13 cellular contexts compared by ENCODE assay signal in the genomic region with DNA sequence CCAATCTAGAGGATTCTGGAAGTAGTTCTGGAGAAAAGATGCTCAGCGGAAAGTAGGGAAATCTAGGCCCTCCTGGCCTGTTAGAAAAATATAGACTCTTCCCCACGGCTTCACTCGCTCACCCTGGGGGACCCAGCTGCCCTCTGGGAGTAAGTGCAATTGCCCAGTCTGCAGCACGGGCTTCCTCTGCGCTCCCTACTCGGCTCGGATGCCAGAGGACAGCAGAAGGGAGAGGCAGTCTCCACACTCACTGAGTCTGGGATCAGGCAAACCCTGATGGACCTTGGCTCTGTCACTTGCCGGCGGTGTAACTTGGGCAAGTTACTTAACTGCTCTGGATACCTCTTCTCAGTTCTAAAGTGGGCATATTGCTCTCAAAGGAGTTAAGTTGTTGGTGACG. TPM values are rescaled to one million over a fixed set of nuclear protein-coding genes. Genes with fewer than 3 reads are reported as not detected.
DNase-seq lines count a peak whose midpoint lies in the region; ATAC-seq and TF ChIP-seq lines count a peak whose summit lies in the region.
"Had no signal": no experiment of that assay in that cellular context is flagged by ENCODE, and none has a peak within 500 bp of the region (broad histone marks: within the 10 kb centered on the region; RNA-seq: fewer than 3 reads in every experiment).

No MANE protein-coding gene starts in this region.

- peak overlapping the region in 1 of 8 donors; percentile 72 for H3K27ac Mint-ChIP-seq in CD8-positive, alpha-beta memory T cell
- H3K27ac Mint-ChIP-seq: activated naive CD4-positive, alpha-beta T cell treated with anti-CD3 and anti-CD28 coated beads, Interleukin-2, amount 50 U/mL, for 24 hours had no signal

- peaks cover 11% of the 10 kb centered on the region for H3K27me3 ChIP-seq in CD8-positive, alpha-beta memory T cell (ENCODE audit: insufficient read depth, low read length, poor library complexity, severe bottlenecking)
- H3K27me3 ChIP-seq in OCI-LY3 (ENCODE audit: low read depth, low read length) (peaks cover 5% of the 10 kb centered on the region; the same call in 1 of the 2 replicates), right cardiac atrium (ENCODE audit: control insufficient read depth, insufficient read depth) (no peaks in the 10 kb centered on the region), osteoblast (ENCODE audit: insufficient read depth, low read length) (peaks cover 28% of the 10 kb centered on the region)

- no peaks in the 10 kb centered on the region for H3K9me3 ChIP-seq in CD8-positive, alpha-beta memory T cell (ENCODE audit: low read length)
- H3K9me3 ChIP-seq in OCI-LY3 (ENCODE audit: insufficient read depth, low read length) (no peaks in the 10 kb centered on the region), right cardiac atrium (ENCODE audit: control insufficient read depth, low read length) (no peaks in the 10 kb centered on the region), osteoblast (ENCODE audit: low read depth, low read length) (no peaks in the 10 kb centered on the region)
- H3K9me3 ChIP-seq: Caco-2 had no signal

- H3K36me3 ChIP-seq in CD8-positive, alpha-beta memory T cell (ENCODE audit: insufficient read depth, low read length) = no peaks in the 10 kb centered on the region
- H3K36me3 ChIP-seq in OCI-LY3 (replicated peaks; ENCODE audit: low read depth, low read length) = peaks cover 12% of the 10 kb centered on the region
- no peaks in the 10 kb centered on the region for H3K36me3 ChIP-seq in osteoblast (ENCODE audit: insufficient read depth, low read length)

- CTCF ChIA-PET in CD8-positive, alpha-beta memory T cell (lab: Charles Lee) = no interaction called here

- no peak overlapping the region for H2AFZ ChIP-seq in OCI-LY3 (ENCODE audit: low read depth, low read length)
- no peak overlapping the region for H2AFZ ChIP-seq in osteoblast (ENCODE audit: low read length)

- no peaks in the 10 kb centered on the region for H3K36me3 Mint-ChIP-seq in CD8-positive, alpha-beta memory T cell
- H3K36me3 Mint-ChIP-seq: activated naive CD4-positive, alpha-beta T cell treated with anti-CD3 and anti-CD28 coated beads, Interleukin-2, amount 50 U/mL, for 24 hours had no signal

- intact Hi-C loops in right cardiac atrium (cut with DNase I) = no loop called here

- 27% methylated on average over 10 of the region's 10 CpGs for WGBS in right cardiac atrium

- H4K20me1 ChIP-seq in OCI-LY3 (ENCODE audit: insufficient read depth, low read length) (no peaks in the 10 kb centered on the region), osteoblast (ENCODE audit: insufficient read depth, low read length) (no peaks in the 10 kb centered on the region)

- H3K4me3 Mint-ChIP-seq in CD8-positive, alpha-beta memory T cell = peak overlapping the region; percentile 68 to 92 (median 77)
- H3K4me3 Mint-ChIP-seq: activated naive CD4-positive, alpha-beta T cell treated with anti-CD3 and anti-CD28 coated beads, Interleukin-2, amount 50 U/mL, for 24 hours had no signal

- POLR2A ChIA-PET in CD8-positive, alpha-beta memory T cell (lab: Charles Lee) = no interaction called here

- no peak overlapping the region for H3K4me3 ChIP-seq in CD8-positive, alpha-beta memory T cell (ENCODE audit: low read length)
- H3K4me3 ChIP-seq in OCI-LY3 (ENCODE audit: low read length) = peak overlapping the region; percentile 81; the same call in 1 of the 2 replicates
- peak overlapping the region; percentile 76 for H3K4me3 ChIP-seq in right cardiac atrium (ENCODE audit: low read length)
- no peak overlapping the region for H3K4me3 ChIP-seq in osteoblast (ENCODE audit: insufficient read depth, low read length)

- peak overlapping the region; percentile 69 for H3K4me2 ChIP-seq in OCI-LY3 (ENCODE audit: low read length)
- H3K4me2 ChIP-seq in osteoblast (ENCODE audit: insufficient read depth, low read length) = no peak overlapping the region

- H3K79me2 ChIP-seq in OCI-LY3 (ENCODE audit: low read length) = peaks cover 23% of the 10 kb centered on the region; the same call in 1 of the 2 replicates
- H3K79me2 ChIP-seq in osteoblast (ENCODE audit: insufficient read depth, low read length) = no peaks in the 10 kb centered on the region

- DNase-seq in CD8-positive, alpha-beta memory T cell = no peak
- peak in 1 of 3 donors; percentile 51 for DNase-seq in right cardiac atrium
- DNase-seq in osteoblast (ENCODE audit: insufficient read length, low spot score, missing footprints) = peak; percentile 73
- no peak for DNase-seq in NCI-H1105 treated with DMSO at 0.1 percent for 48 hours (lab: John Stamatoyannopoulos, UW)
- no peak for DNase-seq in COLO668 (lab: John Stamatoyannopoulos, UW; ENCODE audit: unreplicated experiment)
- no peak for DNase-seq in HT-29 (ENCODE audit: low spot score)
- DNase-seq: activated CD4-positive, CD25-positive, alpha-beta regulatory T cell treated with anti-CD3 and anti-CD28 coated beads, Interleukin-2, amount 50 U/mL, for 72 hours; Caco-2; KG1; SIG-M5 had no signal

- H3K9ac ChIP-seq in OCI-LY3 (ENCODE audit: low read length) = no peak overlapping the region

- peaks cover 3% of the 10 kb centered on the region for H3K4me1 ChIP-seq in CD8-positive, alpha-beta memory T cell (ENCODE audit: insufficient read depth, low read length)
- peaks cover 15% of the 10 kb centered on the region for H3K4me1 ChIP-seq in OCI-LY3 (ENCODE audit: low read length)
- no peaks in the 10 kb centered on the region for H3K4me1 ChIP-seq in right cardiac atrium (ENCODE audit: control insufficient read depth, insufficient read depth, low read length)
- no peaks in the 10 kb centered on the region for H3K4me1 ChIP-seq in osteoblast (ENCODE audit: insufficient read depth, low read length)
- H3K4me1 ChIP-seq: Caco-2 had no signal

- H3K9me3 Mint-ChIP-seq in CD8-positive, alpha-beta memory T cell = no peaks in the 10 kb centered on the region
- H3K9me3 Mint-ChIP-seq: activated naive CD4-positive, alpha-beta T cell treated with anti-CD3 and anti-CD28 coated beads, Interleukin-2, amount 50 U/mL, for 24 hours had no signal

- TF ChIP-seq CTCF in OCI-LY3 (IDR thresholded peaks at IDR 0.05; ENCODE audit: low read depth, low read length) (no peak), osteoblast (IDR thresholded peaks at IDR 0.05; ENCODE audit: extremely low read depth, low read depth, low read length) (no peak)

- peaks cover 50 to 58% of the 10 kb centered on the region in 2 donors for H3K27me3 Mint-ChIP-seq in CD8-positive, alpha-beta memory T cell

- H3K4me1 Mint-ChIP-seq in CD8-positive, alpha-beta memory T cell = peaks cover 22 to 34% (median 29%) of the 10 kb centered on the region in 3 donors

- H3K27ac ChIP-seq in CD8-positive, alpha-beta memory T cell (ENCODE audit: low read depth, low read length) = no peak overlapping the region
- H3K27ac ChIP-seq in OCI-LY3 (ENCODE audit: low read length) (no peak overlapping the region), right cardiac atrium (ENCODE audit: low read length) (no peak overlapping the region), osteoblast (ENCODE audit: low read depth, low read length) (no peak overlapping the region)

- ATAC-seq in right cardiac atrium = peak; percentile 31 to 36
- ATAC-seq in GM21576 (IDR thresholded peaks at IDR 0.05; ENCODE audit: unreplicated experiment) = no peak

RNA-seq across cellular contexts. Expression of gene SHISA3, which starts 2.1 kb away (rescaled TPM):
- total RNA-seq in CD8-positive, alpha-beta memory T cell = under 1 TPM in 1 of 2 experiments, not detected in 1; 0.11 TPM
- polyA plus RNA-seq in CD8-positive, alpha-beta memory T cell = not detected
- 1 to 10 TPM; 3.5 to 9.4 (median 9.2) TPM for total RNA-seq in right cardiac atrium
- polyA plus RNA-seq in right cardiac atrium = 12.2 TPM
- total RNA-seq in osteoblast = not detected in 2 replicates
- not detected in 2 replicates for total RNA-seq in HT-29 (2014; rRNA removed; shearing (Covaris generic))
- total RNA-seq: Caco-2 had no signal

Comparison
In these comparisons a context has a peak if more than half of its experiments do, and no peak if none do; other contexts are left out.
1. H3K4me3 ChIP-seq: peak in OCI-LY3 (single experiment) and right cardiac atrium (single experiment); none in CD8-positive, alpha-beta memory T cell (single experiment) and osteoblast (single experiment).